Comparison of ENCODE assay signal across 11 cellular contexts in the genomic region with DNA sequence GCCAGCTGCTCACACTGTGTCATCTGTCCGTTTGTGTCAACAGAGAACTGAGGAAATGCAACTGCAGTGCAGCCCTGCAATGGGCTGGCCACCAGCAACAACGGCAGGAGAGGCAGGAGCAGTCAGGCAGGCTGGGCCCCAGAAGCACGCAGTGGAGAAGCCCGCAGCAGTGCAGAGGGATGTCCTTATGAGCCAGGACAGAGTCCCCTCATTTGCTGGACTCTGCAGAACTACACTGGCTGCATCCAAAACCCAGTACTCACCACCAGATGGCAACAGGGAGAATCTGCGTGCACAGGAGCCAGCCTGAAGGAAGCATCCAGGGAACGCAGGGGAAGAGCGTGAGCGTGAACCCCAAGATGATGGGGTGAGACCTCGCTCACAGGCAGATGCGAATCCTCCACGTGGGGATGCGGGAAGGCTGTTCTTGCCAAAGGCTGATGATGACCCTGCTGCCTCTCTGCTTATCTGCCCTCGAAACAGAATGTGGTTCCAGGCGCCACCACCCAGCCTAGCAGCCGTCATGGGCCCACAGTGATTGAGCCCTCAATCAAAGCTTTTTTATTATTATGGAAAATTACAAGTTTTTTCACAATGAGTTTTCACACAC.
DNase-seq lines count a peak whose midpoint lies in the region; ATAC-seq, FAIRE-seq and TF ChIP-seq lines count a peak whose summit lies in the region.
"Had no signal": no experiment of that assay in that cellular context is flagged by ENCODE, and none has a peak within 500 bp of the region (broad histone marks: within the 10 kb centered on the region; RNA-seq: fewer than 3 reads in every experiment).

No MANE protein-coding gene starts in this region.

- no peak overlapping the region for H3K27ac ChIP-seq in PC-3 (ENCODE audit: low read length)
- H3K27ac ChIP-seq in prostate gland, result no peak overlapping the region
- H3K27ac ChIP-seq: skin epidermis had no signal

- H3K4me1 ChIP-seq in PC-3 (ENCODE audit: insufficient read depth, low read length), result no peaks in the 10 kb centered on the region
- no peaks in the 10 kb centered on the region for H3K4me1 ChIP-seq in prostate gland (replicated peaks)

- WGBS in prostate gland, result 71% methylated on average over 15 of the region's 15 CpGs

- POLR2A ChIA-PET in PC-3 (lab: Charles Lee; ENCODE audit: unreplicated experiment), result no interaction called here

- no peaks in the 10 kb centered on the region for H3K9me3 ChIP-seq in PC-3 (ENCODE audit: low read length)
- H3K9me3 ChIP-seq in prostate gland, result no peaks in the 10 kb centered on the region

- no peak overlapping the region for H2AFZ ChIP-seq in PC-3 (ENCODE audit: low read length)

- no peak overlapping the region for H3K9ac ChIP-seq in PC-3 (ENCODE audit: low read length)

- FAIRE-seq in GM12892 (lab: Jason Lieb, UNC), result no peak
- FAIRE-seq: GM18507 had no signal

- no peaks in the 10 kb centered on the region for H4K20me1 ChIP-seq in PC-3 (ENCODE audit: low read length)

- H3K9me2 ChIP-seq in PC-3 (replicated peaks; ENCODE audit: low read length), result no peaks in the 10 kb centered on the region

- no peak overlapping the region for H3K4me3 ChIP-seq in PC-3 (ENCODE audit: low read length)
- no peak overlapping the region for H3K4me3 ChIP-seq in prostate gland
- H3K4me3 ChIP-seq: skin epidermis had no signal

- peak; percentile 43 for DNase-seq in 8988T
- DNase-seq in ELF-1 (ENCODE audit: low read depth, low spot score), result peak; percentile 62
- peak; percentile 58 for DNase-seq in PC-3
- no peak for DNase-seq in prostate gland (ENCODE audit: low spot score)
- no peak for DNase-seq in GM12892 (ENCODE audit: insufficient read length)
- DNase-seq: activated CD4-positive, alpha-beta T cell treated with anti-CD3 and anti-CD28 coated beads for 48 hours had no signal

- no peak overlapping the region for H3K4me2 ChIP-seq in PC-3 (ENCODE audit: low read length)

- no peaks in the 10 kb centered on the region for H3K79me2 ChIP-seq in PC-3 (ENCODE audit: low read length)

- ATAC-seq in PC-3, result peak; percentile 78
- ATAC-seq in esophagus mucosa, result peak; percentile 60
- ATAC-seq in GM21737 (IDR thresholded peaks at IDR 0.05; ENCODE audit: unreplicated experiment), result no peak
- ATAC-seq in HG02610 (IDR thresholded peaks at IDR 0.05; ENCODE audit: unreplicated experiment), result no peak

- H3F3A ChIP-seq in PC-3 (ENCODE audit: low read length, unreplicated experiment), result no peaks in the 10 kb centered on the region

- 0 out of 2 replicates have a peak, but pooled peaks cover 4% of the 10 kb centered on the region for H3K27me3 ChIP-seq in PC-3 (ENCODE audit: low read length)
- no peaks in the 10 kb centered on the region for H3K27me3 ChIP-seq in prostate gland (replicated peaks; ENCODE audit: insufficient read depth)

- TF ChIP-seq POLR2A in prostate gland (IDR thresholded peaks at IDR 0.05) (no peak), GM12892 (IDR thresholded peaks at IDR 0.05; ENCODE audit: low read depth, low read length) (no peak)

- intact Hi-C loops in PC-3 (cut with micrococcal nuclease) (loop anchor here (1.0 to 10.0 kb wide), 2 partner anchors 53 to 301 kb away; no protein-coding TSS in a partner anchor), prostate gland (cut with DNase I) (no loop called here)

- peak; percentile 69 for TF ChIP-seq CTCF in PC-3 (conservative IDR thresholded peaks at IDR 0.05; ENCODE audit: low read depth, low read length)
- no peak for TF ChIP-seq CTCF in prostate gland (IDR thresholded peaks at IDR 0.05)

- no TSS peak for BruUV-seq in PC-3 (replicated peaks; lab: Mats Ljungman, UMichigan)

- CTCF ChIA-PET in PC-3 (lab: Charles Lee), result no interaction called here

- H3K36me3 ChIP-seq in PC-3 (ENCODE audit: low read depth, low read length), result no peaks in the 10 kb centered on the region
- H3K36me3 ChIP-seq in prostate gland, result no peaks in the 10 kb centered on the region

Comparison
In these comparisons a context has a peak if more than half of its experiments do, and no peak if none do; other contexts are left out.
1. DNase-seq: peak in 8988T (single experiment), ELF-1 (single experiment) and PC-3 (single experiment); none in prostate gland (single experiment) and GM12892 (single experiment).
2. ATAC-seq: peak in PC-3 (single experiment) and esophagus mucosa (single experiment); none in GM21737 (single experiment) and HG02610 (single experiment).